ENCODE assay signal across 20 cellular contexts in the genomic region with DNA sequence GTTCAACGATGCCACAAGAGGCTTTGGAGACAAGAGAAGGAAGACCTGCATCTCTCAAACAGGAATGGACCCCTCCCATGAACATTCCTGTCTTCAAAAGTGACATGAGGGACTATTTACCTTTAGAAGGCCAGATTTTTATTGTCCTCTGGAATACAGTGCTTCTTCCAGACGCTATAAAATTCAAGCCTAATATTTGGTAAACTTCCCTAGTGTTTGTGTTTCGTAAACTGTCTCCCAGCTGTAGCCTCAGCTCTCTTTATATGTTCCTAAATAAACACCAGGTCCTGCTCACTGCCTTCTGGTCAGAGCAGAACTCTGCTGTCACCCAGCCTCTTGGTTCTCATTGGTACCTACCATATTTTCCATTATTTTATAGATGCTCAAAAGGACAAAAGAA.
A peak's percentile ranks its signal among the peaks of the same experiment; 100 is the strongest.
DNase-seq lines count a peak whose midpoint lies in the region; ATAC-seq, FAIRE-seq and TF ChIP-seq lines count a peak whose summit lies in the region.
"Had no signal": no experiment of that assay in that cellular context is flagged by ENCODE, and none has a peak within 500 bp of the region (broad histone marks: within the 10 kb centered on the region; RNA-seq: fewer than 3 reads in every experiment).

No MANE protein-coding gene starts in this region.

- H2BK15ac ChIP-seq in mesendoderm (replicated peaks; ENCODE audit: low read depth): no peak overlapping the region

- peaks cover 61% of the 10 kb centered on the region for H3F3A ChIP-seq in smooth muscle cell (ENCODE audit: low read depth)

- H3K27ac ChIP-seq in mesendoderm (ENCODE audit: low read depth, low read length) (no peak overlapping the region), smooth muscle cell (ENCODE audit: low read depth) (peak overlapping the region; percentile 98), small intestine (ENCODE audit: low read depth in 1 of 2, low read length in 1 of 2) (no peak overlapping the region)
- H3K27ac ChIP-seq: cardiac muscle cell, SK-N-MC, upper lobe of left lung had no signal

- H3K79me1 ChIP-seq in mesendoderm (ENCODE audit: low read length): no peaks in the 10 kb centered on the region

- H2AFZ ChIP-seq in smooth muscle cell (ENCODE audit: low read depth): no peak overlapping the region

- H3K56ac ChIP-seq in mesendoderm (ENCODE audit: low read length): no peak overlapping the region

- H4K8ac ChIP-seq in mesendoderm (ENCODE audit: low read depth, low read length): no peak overlapping the region

- no peak overlapping the region for H3K23ac ChIP-seq in mesendoderm (ENCODE audit: low read length)

- no peak overlapping the region for H3K4me2 ChIP-seq in mesendoderm (ENCODE audit: low read length)
- peak overlapping the region; percentile 42 for H3K4me2 ChIP-seq in smooth muscle cell

- no peak overlapping the region for H3K4ac ChIP-seq in mesendoderm (ENCODE audit: low read depth, low read length)

- ATAC-seq in HG02981 (IDR thresholded peaks at IDR 0.05; ENCODE audit: unreplicated experiment): no peak
- ATAC-seq: activated CD8-positive, alpha-beta memory T cell treated with anti-CD3 and anti-CD28 coated beads, Interleukin-2, amount 10 ng/mL, durations not matched to agents 7 days and 5 days; activated naive CD4-positive, alpha-beta T cell treated with anti-CD3 and anti-CD28 coated beads, Interleukin-2, amount 50 U/mL, for 72 hours had no signal

- no peak for TF ChIP-seq CTCF in smooth muscle cell (IDR thresholded peaks at IDR 0.05; ENCODE audit: borderline replicate concordance, insufficient read depth, poor library complexity, severe bottlenecking)

- H3K4me3 ChIP-seq in mesendoderm (ENCODE audit: low read length) (no peak overlapping the region), smooth muscle cell (no peak overlapping the region), small intestine (ENCODE audit: low read depth in 1 of 2, low read length in 2 of 2) (no peak overlapping the region)
- H3K4me3 ChIP-seq: cardiac muscle cell, SK-N-MC, upper lobe of left lung had no signal

- H4K20me1 ChIP-seq in smooth muscle cell (ENCODE audit: low read depth): no peaks in the 10 kb centered on the region

- DNase-seq in NCI-H2171 treated with DMSO at 0.1 percent for 48 hours (lab: John Stamatoyannopoulos, UW): peak; percentile 45
- no peak for DNase-seq in NCI-H2171 (lab: John Stamatoyannopoulos, UW)
- peak; percentile 93 for DNase-seq in NCI-H69 (lab: John Stamatoyannopoulos, UW)
- DNase-seq in mesendoderm: no peak
- DNase-seq in smooth muscle cell (lab: John Stamatoyannopoulos, UW; ENCODE audit: unreplicated experiment): no peak
- DNase-seq in NCI-H146 treated with DMSO at 0.1 percent for 48 hours (lab: John Stamatoyannopoulos, UW; ENCODE audit: unreplicated experiment): no peak
- no peak for DNase-seq in small intestine
- DNase-seq: activated CD4-positive, alpha-beta T cell treated with anti-CD3 and anti-CD28 coated beads, Interleukin-2, amount 10 ng/mL, durations not matched to agents 7 days and 5 days; activated CD8-positive, alpha-beta memory T cell treated with anti-CD3 and anti-CD28 coated beads, Interleukin-2, amount 10 ng/mL, durations not matched to agents 7 days and 5 days; aorta; BE2C; NCI-H1417 treated with DMSO at 0.1 percent for 48 hours; NCI-H510A treated with DMSO at 0.1 percent for 48 hours; posterior cingulate gyrus; upper lobe of left lung had no signal

- H3K9me3 ChIP-seq in smooth muscle cell (replicated peaks; ENCODE audit: low read depth) (no peaks in the 10 kb centered on the region), small intestine (ENCODE audit: control insufficient read depth, low read depth) (no peaks in the 10 kb centered on the region)
- H3K9me3 ChIP-seq: BE2C, upper lobe of left lung had no signal

- no CpG with 5 or more reads among the region's 3 CpGs for WGBS in mesendoderm (ENCODE audit: extremely low coverage, insufficient coverage, low lambda C conversion rate)
- 40% methylated on average over 3 of the region's 3 CpGs for WGBS in smooth muscle cell (ENCODE audit: low lambda C conversion rate)
- WGBS in small intestine, 3 donors: 34 to 50% (median 42%) methylated on average over 3 of the region's 3 CpGs

- no peak for FAIRE-seq in small intestine (lab: Jason Lieb, UNC)
- FAIRE-seq: islet of Langerhans had no signal

- H3K18ac ChIP-seq in mesendoderm (ENCODE audit: low read length): peak overlapping the region; percentile 62

- H2AK5ac ChIP-seq in mesendoderm (ENCODE audit: low read length): no peak overlapping the region

- H3K79me2 ChIP-seq in mesendoderm (ENCODE audit: control insufficient read depth, insufficient read depth, low read length) (no peaks in the 10 kb centered on the region), smooth muscle cell (ENCODE audit: low read depth) (no peaks in the 10 kb centered on the region)

- H3K9ac ChIP-seq in mesendoderm (ENCODE audit: low read length) (no peak overlapping the region), smooth muscle cell (ENCODE audit: low read depth) (peak overlapping the region; percentile 46)

- H3K27me3 ChIP-seq in mesendoderm (ENCODE audit: insufficient read depth, low read length, poor library complexity) (no peaks in the 10 kb centered on the region), smooth muscle cell (ENCODE audit: low read depth) (no peaks in the 10 kb centered on the region), small intestine (ENCODE audit: control insufficient read depth in 2 of 2, insufficient read depth in 2 of 2, low read length in 2 of 2) (no peaks in the 10 kb centered on the region)
- H3K27me3 ChIP-seq: BE2C, cardiac muscle cell, upper lobe of left lung had no signal

- H2BK5ac ChIP-seq in mesendoderm (ENCODE audit: low read length): no peak overlapping the region

- H2BK120ac ChIP-seq in mesendoderm (ENCODE audit: low read depth, low read length): peak overlapping the region; percentile 21

- H3K36me3 ChIP-seq in mesendoderm (ENCODE audit: control insufficient read depth, insufficient read depth, low read length) (no peaks in the 10 kb centered on the region), smooth muscle cell (ENCODE audit: low read depth) (no peaks in the 10 kb centered on the region), small intestine (ENCODE audit: control insufficient read depth in 2 of 2, insufficient read depth in 2 of 2, low read length in 2 of 2) (no peaks in the 10 kb centered on the region)
- H3K36me3 ChIP-seq: BE2C, cardiac muscle cell, upper lobe of left lung had no signal

- H3K4me1 ChIP-seq in mesendoderm (ENCODE audit: control insufficient read depth, low read depth, low read length) (peaks cover 6% of the 10 kb centered on the region), smooth muscle cell (ENCODE audit: low read depth) (peaks cover 37% of the 10 kb centered on the region), small intestine (ENCODE audit: control insufficient read depth in 2 of 2, insufficient read depth in 1 of 2, low read depth in 1 of 2, low read length in 1 of 2) (peaks cover 10 to 12% of the 10 kb centered on the region in 2 donors)

- H4K5ac ChIP-seq in mesendoderm (ENCODE audit: low read length): no peak overlapping the region

Comparison
In these comparisons a context has a peak if more than half of its experiments do, and no peak if none do; other contexts are left out.
1. DNase-seq: peak in NCI-H2171 treated with DMSO at 0.1 percent for 48 hours (single experiment) and NCI-H69 (single experiment); none in NCI-H2171 (single experiment), mesendoderm (single experiment), smooth muscle cell (single experiment), NCI-H146 treated with DMSO at 0.1 percent for 48 hours (single experiment) and small intestine (single experiment).